Comparison of ENCODE assay signal across 10 cellular contexts in the genomic region with DNA sequence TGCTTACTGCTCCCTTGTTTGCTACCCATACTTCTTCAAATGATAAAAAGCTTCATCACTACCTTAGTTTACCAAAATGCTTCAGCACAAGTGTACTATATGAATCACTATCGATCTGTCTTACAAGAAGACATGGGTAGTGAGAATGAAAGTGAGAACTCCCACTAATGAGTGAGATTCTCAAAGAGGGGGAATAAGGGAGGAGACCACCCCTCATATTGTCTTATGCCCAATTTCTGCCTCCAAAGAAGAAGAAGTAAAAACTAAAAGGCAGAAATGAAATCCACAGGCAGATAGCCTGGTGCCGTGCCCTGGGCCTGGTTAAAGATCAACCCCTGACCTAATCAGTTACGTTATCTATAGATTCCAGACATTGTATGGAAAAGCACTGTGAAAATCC. TPM values are rescaled to one million over a fixed set of nuclear protein-coding genes. Genes with fewer than 3 reads are reported as not detected.
"Had no signal": no experiment of that assay in that cellular context is flagged by ENCODE, and none has a peak within 500 bp of the region (broad histone marks: within the 10 kb centered on the region; RNA-seq: fewer than 3 reads in every experiment).

No MANE protein-coding gene starts in this region.

RNA-seq across cellular contexts. Expression of a gene that starts 52.9 kb away (rescaled TPM):
- total RNA-seq: stomach, subcutaneous adipose tissue, suprapubic skin, thoracic aorta, tibial nerve, transverse colon, upper lobe of right lung, ureter, vagina had no signal
- polyA plus RNA-seq: stomach, urinary bladder had no signal
